In genomic region chr1:148302586-148303364, GRCh38 we compare ENCODE assay signal across 8 cellular contexts.
DNase-seq lines count a peak whose midpoint lies in the region; ATAC-seq, FAIRE-seq and TF ChIP-seq lines count a peak whose summit lies in the region.
"Not testable (repeated sequence)": the region's sequence is repeated elsewhere in the genome, so short reads cannot be mapped to it uniquely, and the experiment has no call there.

No MANE protein-coding gene starts in this region.

- H3K9me3 Mint-ChIP-seq in CD4-positive, alpha-beta T cell: not testable (repeated sequence)

- H3K27ac ChIP-seq in CD4-positive, alpha-beta T cell (ENCODE audit: low read depth, low read length); HUES48 (ENCODE audit: low read depth, low read length); K562 (ENCODE audit: extremely low read depth, low read depth, low read length); neuronal stem cell (replicated peaks; ENCODE audit: low read length): not testable (repeated sequence)
- H3K27ac ChIP-seq in heart right ventricle: peak overlapping the region in 1 of 10 donors; percentile 40

- H3K9me3 ChIP-seq in CD4-positive, alpha-beta T cell (ENCODE audit: control insufficient read depth, low read length); HUES48 (ENCODE audit: control insufficient read depth, insufficient read depth, low read length); K562 (replicated peaks; ENCODE audit: control insufficient read depth, insufficient read depth, low read depth, low read length); heart right ventricle; neuronal stem cell (replicated peaks in 1 of 2; ENCODE audit: control insufficient read depth in 2 of 2, insufficient read depth in 1 of 2, low read depth in 1 of 2, low read length in 2 of 2): not testable (repeated sequence)

- not testable (repeated sequence) for H3K9me1 ChIP-seq in K562 (ENCODE audit: control insufficient read depth, insufficient read depth, low read length)

- 18% methylated on average over 9 of the region's 52 CpGs for WGBS in K562 (ENCODE audit: insufficient coverage, low coverage, missing lambda C conversion rate)
- WGBS in heart right ventricle, 2 donors: 0 to 4% methylated on average over 6 to 15 of the region's 52 CpGs
- WGBS in neuronal stem cell (ENCODE audit: extremely low coverage in 2 of 2, insufficient read length in 2 of 2, insufficient replicate concordance in 1 of 2), 2 donors: no CpG with 5 or more reads among the region's 52 CpGs

- not testable (repeated sequence) for TF ChIP-seq CTCF in CD4-positive, alpha-beta T cell (IDR thresholded peaks at IDR 0.05); K562 (IDR thresholded peaks at IDR 0.05 in 2 of 3, conservative IDR thresholded peaks at IDR 0.05 in 1 of 3; ENCODE audit: insufficient read depth in 2 of 3, low read depth in 1 of 3, low read length in 3 of 3); heart right ventricle (IDR thresholded peaks at IDR 0.05)

- in situ Hi-C loops in K562 (cut with MboI): not testable (repeated sequence)

- TF ChIP-seq EP300 in K562 (IDR thresholded peaks at IDR 0.05; ENCODE audit: low read length): not testable (repeated sequence)

- H4K8ac ChIP-seq in neuronal stem cell (ENCODE audit: low read depth, low read length): not testable (repeated sequence)

- TF ChIP-seq RAD21 in K562 (CRISPR knock-in tag; conservative IDR thresholded peaks at IDR 0.05 in 1 of 2, IDR thresholded peaks at IDR 0.05 in 1 of 2): not testable (repeated sequence)

- peak overlapping the region; percentile 69 for H3K4me3 ChIP-seq in HUES48 (ENCODE audit: low read depth, low read length)
- H3K4me3 ChIP-seq in K562: not testable (repeated sequence)
- peak overlapping the region in 8 of 10 donors; percentile 19 to 51 (median 42) for H3K4me3 ChIP-seq in heart right ventricle
- H3K4me3 ChIP-seq in neuronal stem cell (ENCODE audit: low read length in 2 of 2): peak overlapping the region; percentile 54 to 75

- H4K20me1 ChIP-seq in K562 (replicated peaks; ENCODE audit: control insufficient read depth, insufficient read depth, low read length): not testable (repeated sequence)

- H2BK120ac ChIP-seq in neuronal stem cell (ENCODE audit: low read depth, low read length): not testable (repeated sequence)

- CTCF ChIA-PET in CD4-positive, alpha-beta T cell (lab: Charles Lee); K562 (lab: Yijun Ruan, JAX; ENCODE audit: low intra/inter-chr PET ratio): not testable (repeated sequence)

- not testable (repeated sequence) for H3K79me2 ChIP-seq in K562 (ENCODE audit: control insufficient read depth, insufficient read depth, low read length)

- POLR2A ChIA-PET in CD4-positive, alpha-beta T cell (lab: Charles Lee): interaction anchor here (0.7 to 1.4 kb wide), 4 partner anchors 15 to 39 kb away, joined by 3 to 14 read pairs (median 5); no protein-coding TSS in a partner anchor
- POLR2A ChIA-PET in K562 (lab: Yijun Ruan, JAX): not testable (repeated sequence)

- not testable (repeated sequence) for TF ChIP-seq POLR2A in K562 (conservative IDR thresholded peaks at IDR 0.05)

- DNase-seq in CD4-positive, alpha-beta T cell: peak in 7 of 10 experiments; percentile 31 to 64 (median 55)
- DNase-seq in activated CD4-positive, alpha-beta T cell treated with anti-CD3 and anti-CD28 coated beads, Interleukin-2, amount 50 U/mL, for 24 hours (ENCODE audit: low read depth in 1 of 2, low spot score in 1 of 2): peak; percentile 63 to 71
- not testable (repeated sequence) for DNase-seq in K562 (ENCODE audit: extremely low read depth in 1 of 4, low spot score in 3 of 4); neuronal stem cell (ENCODE audit: low spot score)
- DNase-seq in heart right ventricle: peak; percentile 43 to 56
- DNase-seq in stimulated activated CD8-positive, alpha-beta memory T cell treated with anti-CD3 and anti-CD28 coated beads, Interleukin-4, amount 100 ng/mL, for 48 hours: peak; percentile 89

- H3K27ac Mint-ChIP-seq in CD4-positive, alpha-beta T cell: peak overlapping the region; percentile 6

- not testable (repeated sequence) for H3K4me2 ChIP-seq in K562 (ENCODE audit: insufficient read depth, low read length); neuronal stem cell (ENCODE audit: insufficient read depth, low read length, poor library complexity, severe bottlenecking)

- not testable (repeated sequence) for H3K36me3 Mint-ChIP-seq in CD4-positive, alpha-beta T cell (ENCODE audit: low read depth)

- H3K4me1 ChIP-seq in HUES48 (ENCODE audit: control insufficient read depth, insufficient read depth, low read length); K562 (replicated peaks in 1 of 2; ENCODE audit: control insufficient read depth in 2 of 2, insufficient read depth in 2 of 2, low read length in 2 of 2); neuronal stem cell (ENCODE audit: control insufficient read depth in 2 of 2, insufficient read depth in 1 of 2, low read depth in 1 of 2, low read length in 2 of 2): not testable (repeated sequence)
- H3K4me1 ChIP-seq in heart right ventricle: peaks cover 0 to 11% (median 0%) of the 10 kb centered on the region in 9 donors

- H3K36me3 ChIP-seq in HUES48 (ENCODE audit: control insufficient read depth, insufficient read depth, low read length); K562 (ENCODE audit: control insufficient read depth, insufficient read depth, low read length); heart right ventricle; neuronal stem cell (replicated peaks in 1 of 2; ENCODE audit: control insufficient read depth in 2 of 2, insufficient read depth in 2 of 2, low read length in 2 of 2): not testable (repeated sequence)

- intact Hi-C loops in CD4-positive, alpha-beta T cell (cut with DNase I, micrococcal nuclease); K562 (cut with micrococcal nuclease); heart right ventricle (cut with DNase I): not testable (repeated sequence)

- not testable (repeated sequence) for H3K14ac ChIP-seq in neuronal stem cell (ENCODE audit: low read length)

- H3K18ac ChIP-seq in neuronal stem cell (ENCODE audit: low read length): not testable (repeated sequence)

- H2BK15ac ChIP-seq in neuronal stem cell (ENCODE audit: low read length): not testable (repeated sequence)

- H2BK12ac ChIP-seq in neuronal stem cell (ENCODE audit: low read length): not testable (repeated sequence)

- not testable (repeated sequence) for H3K23ac ChIP-seq in neuronal stem cell (ENCODE audit: low read depth, low read length, poor library complexity)

- not testable (repeated sequence) for BruUV-seq in K562 (replicated peaks; lab: Mats Ljungman, UMichigan)

- peak overlapping the region; percentile 46; the same call in 1 of the 2 replicates for H3K9ac ChIP-seq in HUES48 (ENCODE audit: low read depth, low read length)
- H3K9ac ChIP-seq in K562 (ENCODE audit: insufficient read depth in 1 of 2, low read depth in 2 of 2, low read length in 2 of 2); neuronal stem cell (ENCODE audit: low read depth, low read length, poor library complexity): not testable (repeated sequence)

- peak overlapping the region; percentile 77 for H3K4me3 Mint-ChIP-seq in CD4-positive, alpha-beta T cell

- not testable (repeated sequence) for H3K79me1 ChIP-seq in neuronal stem cell (ENCODE audit: low read depth, low read length)

- H3K27me3 ChIP-seq in CD4-positive, alpha-beta T cell (ENCODE audit: control insufficient read depth, insufficient read depth, low read length): peaks cover 28% of the 10 kb centered on the region
- not testable (repeated sequence) for H3K27me3 ChIP-seq in HUES48 (ENCODE audit: control insufficient read depth, insufficient read depth, low read length); K562 (ENCODE audit: control insufficient read depth in 2 of 2, insufficient read depth in 2 of 2, low read length in 2 of 2)
- H3K27me3 ChIP-seq in heart right ventricle (peaks cover 0 to 45% (median 43%) of the 10 kb centered on the region in 7 donors), neuronal stem cell (ENCODE audit: control insufficient read depth in 3 of 3, insufficient read depth in 3 of 3, low read depth in 1 of 3, low read length in 3 of 3) (peaks cover 0 to 10% (median 2%) of the 10 kb centered on the region in 3 experiments)

- H2BK5ac ChIP-seq in neuronal stem cell (ENCODE audit: low read length): not testable (repeated sequence)

- H2AK5ac ChIP-seq in neuronal stem cell (ENCODE audit: low read depth, low read length): not testable (repeated sequence)

- H3K27me3 Mint-ChIP-seq in CD4-positive, alpha-beta T cell: peaks cover 41% of the 10 kb centered on the region

- H3K4me1 Mint-ChIP-seq in CD4-positive, alpha-beta T cell (ENCODE audit: low read depth): peaks cover 13% of the 10 kb centered on the region

- not testable (repeated sequence) for H4K91ac ChIP-seq in neuronal stem cell (ENCODE audit: low read depth, low read length, poor library complexity)

- FAIRE-seq in K562 (lab: Jason Lieb, UNC): not testable (repeated sequence)

- ATAC-seq in CD4-positive, alpha-beta T cell (ENCODE audit: poor library complexity): peak; percentile 93
- ATAC-seq in GM21723 (IDR thresholded peaks at IDR 0.05; ENCODE audit: unreplicated experiment): peak; percentile 75
- peak; percentile 78 for ATAC-seq in K562
- peak; percentile 82 to 95 (median 90) for ATAC-seq in heart right ventricle

- H3K4ac ChIP-seq in neuronal stem cell (ENCODE audit: low read length): not testable (repeated sequence)

- not testable (repeated sequence) for H2AFZ ChIP-seq in K562 (ENCODE audit: low read depth, low read length)
- peak overlapping the region; percentile 79 for H2AFZ ChIP-seq in neuronal stem cell (ENCODE audit: low read length)

TF ChIP-seq in K562, 482 proteins besides CTCF, POLR2A, EP300 and RAD21:
- TF ChIP-seq POLR3A (IDR thresholded peaks at IDR 0.05; ENCODE audit: borderline replicate concordance, extremely low read depth, insufficient read depth, insufficient read length): peak; percentile 27
